Comparison of ENCODE assay signal across 9 cellular contexts in genomic region chr6:111477481-111477938, GRCh38. TPM values are rescaled to one million over a fixed set of nuclear protein-coding genes. Genes with fewer than 3 reads are reported as not detected.
DNase-seq lines count a peak whose midpoint lies in the region; ATAC-seq, FAIRE-seq and TF ChIP-seq lines count a peak whose summit lies in the region.
"Had no signal": no experiment of that assay in that cellular context is flagged by ENCODE, and none has a peak within 500 bp of the region (broad histone marks: within the 10 kb centered on the region; RNA-seq: fewer than 3 reads in every experiment).

No MANE protein-coding gene starts in this region.

- H3K9me3 Mint-ChIP-seq in activated CD4-positive, alpha-beta T cell treated with anti-CD3 and anti-CD28 coated beads, Interleukin-2, amount 10 ng/mL, durations not matched to agents 7 days and 5 days = no peaks in the 10 kb centered on the region

- peaks cover 26% of the 10 kb centered on the region for H4K20me1 ChIP-seq in osteoblast (ENCODE audit: insufficient read depth, low read length)

- peaks cover 47% of the 10 kb centered on the region for H3K4me1 Mint-ChIP-seq in activated CD4-positive, alpha-beta T cell treated with anti-CD3 and anti-CD28 coated beads, Interleukin-2, amount 10 ng/mL, durations not matched to agents 7 days and 5 days

- no peak overlapping the region for H2AFZ ChIP-seq in osteoblast (ENCODE audit: low read length)

- no peak overlapping the region for H3K27ac ChIP-seq in osteoblast (ENCODE audit: low read depth, low read length)

- peaks cover 3% of the 10 kb centered on the region for H3K36me3 Mint-ChIP-seq in activated CD4-positive, alpha-beta T cell treated with anti-CD3 and anti-CD28 coated beads, Interleukin-2, amount 10 ng/mL, durations not matched to agents 7 days and 5 days (ENCODE audit: low read depth)
- H3K36me3 Mint-ChIP-seq: activated naive CD8-positive, alpha-beta T cell had no signal

- TF ChIP-seq POLR2A in H54 (IDR thresholded peaks at IDR 0.05; ENCODE audit: low read depth, low read length) = no peak

- peak; percentile 49 for ATAC-seq in GM18511 (IDR thresholded peaks at IDR 0.05; ENCODE audit: unreplicated experiment)
- ATAC-seq in HG02938 (IDR thresholded peaks at IDR 0.05; ENCODE audit: unreplicated experiment) = peak; percentile 39

- H3K4me2 ChIP-seq in osteoblast (ENCODE audit: insufficient read depth, low read length) = peak overlapping the region; percentile 34

- no peaks in the 10 kb centered on the region for H3K9me3 ChIP-seq in adipocyte (ENCODE audit: control insufficient read depth, low read length)
- no peaks in the 10 kb centered on the region for H3K9me3 ChIP-seq in osteoblast (ENCODE audit: low read depth, low read length)

- FAIRE-seq in H54 (lab: Jason Lieb, UNC) = no peak

- no peak overlapping the region for H3K4me3 Mint-ChIP-seq in activated CD4-positive, alpha-beta T cell treated with anti-CD3 and anti-CD28 coated beads, Interleukin-2, amount 10 ng/mL, durations not matched to agents 7 days and 5 days
- H3K4me3 Mint-ChIP-seq: activated naive CD8-positive, alpha-beta T cell had no signal

- POLR2A ChIA-PET in activated CD4-positive, alpha-beta T cell treated with anti-CD3 and anti-CD28 coated beads, Interleukin-2, amount 10 ng/mL, durations not matched to agents 7 days and 5 days (lab: Charles Lee) = no interaction called here

- H3K36me3 ChIP-seq in adipocyte (ENCODE audit: control insufficient read depth, insufficient read depth, low read length, severe bottlenecking) (no peaks in the 10 kb centered on the region), osteoblast (ENCODE audit: insufficient read depth, low read length) (no peaks in the 10 kb centered on the region)

- no peak for TF ChIP-seq CTCF in osteoblast (IDR thresholded peaks at IDR 0.05; ENCODE audit: extremely low read depth, low read depth, low read length)

- no peaks in the 10 kb centered on the region for H3K27me3 Mint-ChIP-seq in activated CD4-positive, alpha-beta T cell treated with anti-CD3 and anti-CD28 coated beads, Interleukin-2, amount 10 ng/mL, durations not matched to agents 7 days and 5 days
- H3K27me3 Mint-ChIP-seq: activated naive CD8-positive, alpha-beta T cell had no signal

- H3K4me3 ChIP-seq in adipocyte (ENCODE audit: low read length) (peak overlapping the region; percentile 98), osteoblast (ENCODE audit: insufficient read depth, low read length) (no peak overlapping the region)

- peaks cover 46% of the 10 kb centered on the region for H3K4me1 ChIP-seq in adipocyte (ENCODE audit: control insufficient read depth, insufficient read depth, low read length)
- peaks cover 28% of the 10 kb centered on the region for H3K4me1 ChIP-seq in osteoblast (ENCODE audit: insufficient read depth, low read length)

- peak; percentile 61 for DNase-seq in adipocyte (ENCODE audit: low read depth)
- no peak for DNase-seq in osteoblast (ENCODE audit: insufficient read length, low spot score, missing footprints)
- no peak for DNase-seq in NCI-H1105 treated with DMSO at 0.1 percent for 48 hours (lab: John Stamatoyannopoulos, UW)
- DNase-seq in H54 (ENCODE audit: insufficient read length, low spot score) = no peak
- no peak for DNase-seq in activated CD4-positive, alpha-beta T cell treated with anti-CD3 and anti-CD28 coated beads, Interleukin-2, amount 10 ng/mL, durations not matched to agents 7 days and 5 days
- DNase-seq: T-helper 1 cell had no signal

- peak overlapping the region; percentile 95 for H3K9ac ChIP-seq in adipocyte (ENCODE audit: low read length)

- CTCF ChIA-PET in activated CD4-positive, alpha-beta T cell treated with anti-CD3 and anti-CD28 coated beads, Interleukin-2, amount 10 ng/mL, durations not matched to agents 7 days and 5 days (lab: Charles Lee) = interaction anchor here (1.4 to 1.8 kb wide), 2 partner anchors 128 to 218 kb away, joined by 3 to 27 read pairs; partner anchors contain the start of gene TRAF3IP2

- H3K27me3 ChIP-seq in adipocyte (replicated peaks; ENCODE audit: control insufficient read depth, insufficient read depth, low read length) (no peaks in the 10 kb centered on the region), osteoblast (ENCODE audit: insufficient read depth, low read length) (no peaks in the 10 kb centered on the region)

- no peak overlapping the region for H3K27ac Mint-ChIP-seq in activated CD4-positive, alpha-beta T cell treated with anti-CD3 and anti-CD28 coated beads, Interleukin-2, amount 10 ng/mL, durations not matched to agents 7 days and 5 days
- H3K27ac Mint-ChIP-seq: activated naive CD8-positive, alpha-beta T cell had no signal

- H3K79me2 ChIP-seq in osteoblast (ENCODE audit: insufficient read depth, low read length) = peaks cover 93% of the 10 kb centered on the region

RNA-seq across cellular contexts. Expression of gene REV3L, which starts 5.5 kb away (rescaled TPM):
- 41.3 and 42.0 TPM in 2 replicates for total RNA-seq in osteoblast
- 10 to 100 TPM; 26.1 to 38.9 TPM for total RNA-seq in activated CD4-positive, alpha-beta T cell treated with anti-CD3 and anti-CD28 coated beads, Interleukin-2, amount 10 ng/mL, durations not matched to agents 7 days and 5 days
